Comparison of ENCODE assay signal across 1 cellular context in the genomic region with DNA sequence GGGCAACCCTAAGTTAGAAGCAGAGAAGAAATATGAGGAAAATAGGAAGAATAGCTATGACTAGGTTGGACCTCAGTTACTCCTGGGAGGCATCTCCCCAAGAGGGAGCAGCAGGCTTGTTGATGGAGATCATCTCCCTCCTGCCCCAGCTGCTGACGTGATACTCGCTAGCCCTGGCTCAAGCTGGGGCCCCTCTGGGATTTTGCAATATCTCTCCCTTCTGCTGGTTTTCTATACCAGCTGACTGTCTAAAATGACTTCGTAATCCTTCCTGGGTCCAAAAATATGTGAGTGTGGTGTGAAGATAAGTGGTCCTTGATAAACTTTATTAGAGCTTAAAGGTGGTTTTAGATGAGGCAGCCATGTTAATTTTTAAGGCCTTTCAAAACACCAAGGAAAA.
TF ChIP-seq lines count a peak whose summit lies in the region.

No MANE protein-coding gene starts in this region.

TF ChIP-seq in K562, 482 proteins besides CTCF, POLR2A, EP300 and RAD21 (continues in another document):
- TF ChIP-seq, protein P1, sequence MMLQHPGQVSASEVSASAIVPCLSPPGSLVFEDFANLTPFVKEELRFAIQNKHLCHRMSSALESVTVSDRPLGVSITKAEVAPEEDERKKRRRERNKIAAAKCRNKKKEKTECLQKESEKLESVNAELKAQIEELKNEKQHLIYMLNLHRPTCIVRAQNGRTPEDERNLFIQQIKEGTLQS (IDR thresholded peaks at IDR 0.05) = peak; percentile 52; the same call in 1 of the 2 replicates
- TF ChIP-seq, protein P1 (CRISPR knock-in tag; conservative IDR thresholded peaks at IDR 0.05) = no peak
- peak; percentile 26; the same call in 1 of the 2 replicates for TF ChIP-seq FOSL1 (tag; conservative IDR thresholded peaks at IDR 0.05)
- TF ChIP-seq, protein P2, sequence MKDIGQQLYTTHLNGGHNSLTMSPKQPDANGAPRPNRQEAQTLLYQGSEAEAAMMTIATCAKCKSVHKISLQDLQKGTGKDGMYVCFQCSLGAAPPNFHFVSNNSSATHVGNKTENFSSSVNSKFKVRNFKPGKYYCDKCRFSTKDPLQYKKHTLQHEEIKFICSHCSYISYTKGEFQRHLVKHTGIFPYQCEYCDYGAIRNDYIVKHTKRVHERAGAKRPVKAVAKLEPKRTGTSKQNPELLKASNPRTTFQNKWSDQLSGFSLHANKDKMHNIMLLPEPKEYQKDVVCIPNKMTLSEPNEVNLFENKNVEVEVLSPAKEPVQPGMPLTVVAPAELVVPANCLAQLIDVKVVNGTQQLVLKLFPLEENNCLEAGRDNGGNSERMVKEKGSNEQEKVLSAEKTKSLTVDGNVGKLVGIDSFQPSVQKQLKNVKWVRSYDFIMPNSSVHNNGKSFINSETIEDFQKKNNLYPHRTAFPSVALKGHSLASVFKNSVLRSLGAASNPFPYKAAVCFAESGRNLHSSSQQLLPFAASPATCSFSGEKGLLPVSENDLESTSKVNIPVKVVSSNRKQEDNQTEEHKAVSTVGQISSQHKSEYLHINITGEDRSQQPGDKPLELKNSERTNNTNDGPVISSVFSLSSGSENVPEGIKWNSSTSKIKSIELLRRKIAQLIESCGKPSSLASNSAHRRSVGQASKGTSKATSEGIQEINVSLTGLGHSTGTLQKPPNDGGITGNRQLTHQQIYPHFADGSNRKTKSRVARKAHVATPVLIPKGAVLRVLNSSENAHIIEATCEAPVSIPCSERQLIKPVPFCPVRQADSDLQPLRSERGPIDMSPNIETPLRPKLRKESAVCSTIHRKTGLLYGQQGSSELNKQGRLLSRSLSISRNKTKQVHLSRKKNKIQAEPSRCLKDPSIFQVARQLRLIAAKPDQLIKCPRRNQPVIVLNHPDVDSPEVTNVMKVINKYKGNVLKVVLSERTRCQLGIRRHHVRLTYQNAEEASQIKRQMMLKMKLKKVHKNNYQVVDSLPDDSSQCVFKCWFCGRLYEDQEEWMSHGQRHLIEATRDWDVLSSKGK (CRISPR knock-in tag; IDR thresholded peaks at IDR 0.05) = no peak
- peak; percentile 57; the same call in 1 of the 2 replicates for TF ChIP-seq BACH1 (tag; IDR thresholded peaks at IDR 0.05)
- TF ChIP-seq, protein P3, sequence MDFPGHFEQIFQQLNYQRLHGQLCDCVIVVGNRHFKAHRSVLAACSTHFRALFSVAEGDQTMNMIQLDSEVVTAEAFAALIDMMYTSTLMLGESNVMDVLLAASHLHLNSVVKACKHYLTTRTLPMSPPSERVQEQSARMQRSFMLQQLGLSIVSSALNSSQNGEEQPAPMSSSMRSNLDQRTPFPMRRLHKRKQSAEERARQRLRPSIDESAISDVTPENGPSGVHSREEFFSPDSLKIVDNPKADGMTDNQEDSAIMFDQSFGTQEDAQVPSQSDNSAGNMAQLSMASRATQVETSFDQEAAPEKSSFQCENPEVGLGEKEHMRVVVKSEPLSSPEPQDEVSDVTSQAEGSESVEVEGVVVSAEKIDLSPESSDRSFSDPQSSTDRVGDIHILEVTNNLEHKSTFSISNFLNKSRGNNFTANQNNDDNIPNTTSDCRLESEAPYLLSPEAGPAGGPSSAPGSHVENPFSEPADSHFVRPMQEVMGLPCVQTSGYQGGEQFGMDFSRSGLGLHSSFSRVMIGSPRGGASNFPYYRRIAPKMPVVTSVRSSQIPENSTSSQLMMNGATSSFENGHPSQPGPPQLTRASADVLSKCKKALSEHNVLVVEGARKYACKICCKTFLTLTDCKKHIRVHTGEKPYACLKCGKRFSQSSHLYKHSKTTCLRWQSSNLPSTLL (IDR thresholded peaks at IDR 0.05) = no peak
- TF ChIP-seq ZNF696 (CRISPR knock-in tag; conservative IDR thresholded peaks at IDR 0.05) = no peak
- no peak for TF ChIP-seq MYBL2 (IDR thresholded peaks at IDR 0.05; ENCODE audit: low read depth)
- TF ChIP-seq MYBL2 (CRISPR knock-in tag; IDR thresholded peaks at IDR 0.05; ENCODE audit: borderline replicate concordance) = no peak
- TF ChIP-seq TEAD4 (IDR thresholded peaks at IDR 0.05; ENCODE audit: low read length) = peak; percentile 66
- no peak for TF ChIP-seq TEAD4 (CRISPR knock-in tag; IDR thresholded peaks at IDR 0.05; ENCODE audit: borderline replicate concordance)
- TF ChIP-seq, protein P4, sequence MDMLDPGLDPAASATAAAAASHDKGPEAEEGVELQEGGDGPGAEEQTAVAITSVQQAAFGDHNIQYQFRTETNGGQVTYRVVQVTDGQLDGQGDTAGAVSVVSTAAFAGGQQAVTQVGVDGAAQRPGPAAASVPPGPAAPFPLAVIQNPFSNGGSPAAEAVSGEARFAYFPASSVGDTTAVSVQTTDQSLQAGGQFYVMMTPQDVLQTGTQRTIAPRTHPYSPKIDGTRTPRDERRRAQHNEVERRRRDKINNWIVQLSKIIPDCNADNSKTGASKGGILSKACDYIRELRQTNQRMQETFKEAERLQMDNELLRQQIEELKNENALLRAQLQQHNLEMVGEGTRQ (CRISPR knock-in tag; IDR thresholded peaks at IDR 0.05) = no peak
- peak; percentile 47 for TF ChIP-seq TAF9B (IDR thresholded peaks at IDR 0.05; ENCODE audit: partially characterized antibody)
- TF ChIP-seq DACH1 (IDR thresholded peaks at IDR 0.05; ENCODE audit: partially characterized antibody) = peak; percentile 75
- TF ChIP-seq, protein P5, sequence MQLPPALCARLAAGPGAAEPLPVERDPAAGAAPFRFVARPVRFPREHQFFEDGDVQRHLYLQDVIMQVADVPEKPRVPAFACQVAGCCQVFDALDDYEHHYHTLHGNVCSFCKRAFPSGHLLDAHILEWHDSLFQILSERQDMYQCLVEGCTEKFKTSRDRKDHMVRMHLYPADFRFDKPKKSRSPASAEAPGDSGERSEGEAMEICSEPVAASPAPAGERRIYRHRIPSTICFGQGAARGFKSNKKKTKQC (CRISPR knock-in tag; IDR thresholded peaks at IDR 0.05) = no peak
- peak; percentile 53; the same call in 1 of the 2 replicates for TF ChIP-seq DPF2 (IDR thresholded peaks at IDR 0.05)
- TF ChIP-seq, protein P6, sequence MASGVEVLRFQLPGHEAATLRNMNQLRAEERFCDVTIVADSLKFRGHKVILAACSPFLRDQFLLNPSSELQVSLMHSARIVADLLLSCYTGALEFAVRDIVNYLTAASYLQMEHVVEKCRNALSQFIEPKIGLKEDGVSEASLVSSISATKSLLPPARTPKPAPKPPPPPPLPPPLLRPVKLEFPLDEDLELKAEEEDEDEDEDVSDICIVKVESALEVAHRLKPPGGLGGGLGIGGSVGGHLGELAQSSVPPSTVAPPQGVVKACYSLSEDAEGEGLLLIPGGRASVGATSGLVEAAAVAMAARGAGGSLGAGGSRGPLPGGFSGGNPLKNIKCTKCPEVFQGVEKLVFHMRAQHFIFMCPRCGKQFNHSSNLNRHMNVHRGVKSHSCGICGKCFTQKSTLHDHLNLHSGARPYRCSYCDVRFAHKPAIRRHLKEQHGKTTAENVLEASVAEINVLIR (CRISPR knock-in tag; IDR thresholded peaks at IDR 0.05) = peak; percentile 25; the same call in 1 of the 2 replicates
- TF ChIP-seq SMAD3 (CRISPR knock-in tag; conservative IDR thresholded peaks at IDR 0.05) = no peak
- 0 out of 4 replicates have a peak, but pooled peaks of 1 of the 2 experiments have one; percentile 33 for TF ChIP-seq HDAC1 (IDR thresholded peaks at IDR 0.05)
- TF ChIP-seq CEBPB (tag; IDR thresholded peaks at IDR 0.05) = peak; percentile 95
- peak; percentile 78 for TF ChIP-seq ARID1B (IDR thresholded peaks at IDR 0.05)
- 0 out of 2 replicates have a peak, but pooled peaks have one; percentile 4 for TF ChIP-seq ETV1 (tag; conservative IDR thresholded peaks at IDR 0.05; ENCODE audit: low read depth)
- TF ChIP-seq JUND (IDR thresholded peaks at IDR 0.05; ENCODE audit: borderline replicate concordance, low read depth, low read length) = peak; percentile 33; the same call in 1 of the 2 replicates
- 0 out of 3 replicates have a peak, but pooled peaks have one; percentile 14 for TF ChIP-seq JUND (tag; IDR thresholded peaks at IDR 0.05; ENCODE audit: borderline replicate concordance, low read depth, low read length)
- TF ChIP-seq, protein P7, sequence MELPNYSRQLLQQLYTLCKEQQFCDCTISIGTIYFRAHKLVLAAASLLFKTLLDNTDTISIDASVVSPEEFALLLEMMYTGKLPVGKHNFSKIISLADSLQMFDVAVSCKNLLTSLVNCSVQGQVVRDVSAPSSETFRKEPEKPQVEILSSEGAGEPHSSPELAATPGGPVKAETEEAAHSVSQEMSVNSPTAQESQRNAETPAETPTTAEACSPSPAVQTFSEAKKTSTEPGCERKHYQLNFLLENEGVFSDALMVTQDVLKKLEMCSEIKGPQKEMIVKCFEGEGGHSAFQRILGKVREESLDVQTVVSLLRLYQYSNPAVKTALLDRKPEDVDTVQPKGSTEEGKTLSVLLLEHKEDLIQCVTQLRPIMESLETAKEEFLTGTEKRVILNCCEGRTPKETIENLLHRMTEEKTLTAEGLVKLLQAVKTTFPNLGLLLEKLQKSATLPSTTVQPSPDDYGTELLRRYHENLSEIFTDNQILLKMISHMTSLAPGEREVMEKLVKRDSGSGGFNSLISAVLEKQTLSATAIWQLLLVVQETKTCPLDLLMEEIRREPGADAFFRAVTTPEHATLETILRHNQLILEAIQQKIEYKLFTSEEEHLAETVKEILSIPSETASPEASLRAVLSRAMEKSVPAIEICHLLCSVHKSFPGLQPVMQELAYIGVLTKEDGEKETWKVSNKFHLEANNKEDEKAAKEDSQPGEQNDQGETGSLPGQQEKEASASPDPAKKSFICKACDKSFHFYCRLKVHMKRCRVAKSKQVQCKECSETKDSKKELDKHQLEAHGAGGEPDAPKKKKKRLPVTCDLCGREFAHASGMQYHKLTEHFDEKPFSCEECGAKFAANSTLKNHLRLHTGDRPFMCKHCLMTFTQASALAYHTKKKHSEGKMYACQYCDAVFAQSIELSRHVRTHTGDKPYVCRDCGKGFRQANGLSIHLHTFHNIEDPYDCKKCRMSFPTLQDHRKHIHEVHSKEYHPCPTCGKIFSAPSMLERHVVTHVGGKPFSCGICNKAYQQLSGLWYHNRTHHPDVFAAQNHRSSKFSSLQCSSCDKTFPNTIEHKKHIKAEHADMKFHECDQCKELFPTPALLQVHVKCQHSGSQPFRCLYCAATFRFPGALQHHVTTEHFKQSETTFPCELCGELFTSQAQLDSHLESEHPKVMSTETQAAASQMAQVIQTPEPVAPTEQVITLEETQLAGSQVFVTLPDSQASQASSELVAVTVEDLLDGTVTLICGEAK (IDR thresholded peaks at IDR 0.05) = peak; percentile 54; the same call in 1 of the 2 replicates
- TF ChIP-seq, protein P7 (CRISPR knock-in tag; IDR thresholded peaks at IDR 0.05) = no peak
- TF ChIP-seq, protein P8, sequence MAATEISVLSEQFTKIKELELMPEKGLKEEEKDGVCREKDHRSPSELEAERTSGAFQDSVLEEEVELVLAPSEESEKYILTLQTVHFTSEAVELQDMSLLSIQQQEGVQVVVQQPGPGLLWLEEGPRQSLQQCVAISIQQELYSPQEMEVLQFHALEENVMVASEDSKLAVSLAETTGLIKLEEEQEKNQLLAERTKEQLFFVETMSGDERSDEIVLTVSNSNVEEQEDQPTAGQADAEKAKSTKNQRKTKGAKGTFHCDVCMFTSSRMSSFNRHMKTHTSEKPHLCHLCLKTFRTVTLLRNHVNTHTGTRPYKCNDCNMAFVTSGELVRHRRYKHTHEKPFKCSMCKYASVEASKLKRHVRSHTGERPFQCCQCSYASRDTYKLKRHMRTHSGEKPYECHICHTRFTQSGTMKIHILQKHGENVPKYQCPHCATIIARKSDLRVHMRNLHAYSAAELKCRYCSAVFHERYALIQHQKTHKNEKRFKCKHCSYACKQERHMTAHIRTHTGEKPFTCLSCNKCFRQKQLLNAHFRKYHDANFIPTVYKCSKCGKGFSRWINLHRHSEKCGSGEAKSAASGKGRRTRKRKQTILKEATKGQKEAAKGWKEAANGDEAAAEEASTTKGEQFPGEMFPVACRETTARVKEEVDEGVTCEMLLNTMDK (IDR thresholded peaks at IDR 0.05; ENCODE audit: borderline replicate concordance, insufficient read depth, low read depth, low read length, poor library complexity, severe bottlenecking) = peak; percentile 2
- peak; percentile 90 for TF ChIP-seq CBFA2T3 (IDR thresholded peaks at IDR 0.05)
- TF ChIP-seq CREM (IDR thresholded peaks at IDR 0.05; ENCODE audit: low read depth) = peak; percentile 65
- peak; percentile 51 to 65; a peak in 3 of 4 replicates for TF ChIP-seq TRIM24 (IDR thresholded peaks at IDR 0.05)
- TF ChIP-seq SMARCA4 (IDR thresholded peaks at IDR 0.05) = peak; percentile 64
- no peak for TF ChIP-seq RBBP5 (IDR thresholded peaks at IDR 0.05; ENCODE audit: borderline replicate concordance, insufficient read depth, low read length, poor library complexity, severe bottlenecking)
- TF ChIP-seq TAL1 (IDR thresholded peaks at IDR 0.05) = peak; percentile 74
- TF ChIP-seq, protein P9, sequence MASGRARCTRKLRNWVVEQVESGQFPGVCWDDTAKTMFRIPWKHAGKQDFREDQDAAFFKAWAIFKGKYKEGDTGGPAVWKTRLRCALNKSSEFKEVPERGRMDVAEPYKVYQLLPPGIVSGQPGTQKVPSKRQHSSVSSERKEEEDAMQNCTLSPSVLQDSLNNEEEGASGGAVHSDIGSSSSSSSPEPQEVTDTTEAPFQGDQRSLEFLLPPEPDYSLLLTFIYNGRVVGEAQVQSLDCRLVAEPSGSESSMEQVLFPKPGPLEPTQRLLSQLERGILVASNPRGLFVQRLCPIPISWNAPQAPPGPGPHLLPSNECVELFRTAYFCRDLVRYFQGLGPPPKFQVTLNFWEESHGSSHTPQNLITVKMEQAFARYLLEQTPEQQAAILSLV (tag; IDR thresholded peaks at IDR 0.05) = peak; percentile 5; the same call in 1 of the 2 replicates
- no peak for TF ChIP-seq ZKSCAN1 (IDR thresholded peaks at IDR 0.05; ENCODE audit: low read depth, low read length)
- TF ChIP-seq SMAD4 (CRISPR knock-in tag; conservative IDR thresholded peaks at IDR 0.05) = no peak
- TF ChIP-seq TCF3 (CRISPR knock-in tag; IDR thresholded peaks at IDR 0.05) = peak; percentile 79
